Comparison of ENCODE assay signal across 34 cellular contexts in genomic region chr12:123923927-123924326, GRCh38.
"Had no signal": no experiment of that assay in that cellular context is flagged by ENCODE, and none has a peak within 500 bp of the region (broad histone marks: within the 10 kb centered on the region; RNA-seq: fewer than 3 reads in every experiment).

No MANE protein-coding gene starts in this region.

- H3K36me3 ChIP-seq: adrenal gland, brain microvascular endothelial cell, breast epithelium had no signal

- H3K4me3 ChIP-seq: adrenal gland, body of pancreas, breast epithelium had no signal

- ATAC-seq: activated CD8-positive, alpha-beta T cell treated with anti-CD3 and anti-CD28 coated beads for 36 hours; activated naive CD4-positive, alpha-beta T cell treated with anti-CD3 and anti-CD28 coated beads, Interleukin-2, amount 50 U/mL, for 72 hours; activated T-cell treated with anti-CD3 and anti-CD28 coated beads, Interleukin-2, amount 50 U/mL, for 4 hours; activated T-cell treated with anti-CD3 and anti-CD28 coated beads, Interleukin-2, amount 50 U/mL, for 72 hours; activated T-helper 17 cell treated with anti-CD3 and anti-CD28 coated beads, Interleukin-2, amount 50 U/mL, for 72 hours; body of pancreas had no signal

- FAIRE-seq: astrocyte, TTC549 had no signal

- H3K4me1 ChIP-seq: adrenal gland, body of pancreas, breast epithelium had no signal

- H3K9me3 ChIP-seq: adrenal gland, body of pancreas, breast epithelium had no signal

- H3K27ac ChIP-seq: adrenal gland, body of pancreas, brain microvascular endothelial cell, breast epithelium, VCaP had no signal

- H3K27me3 ChIP-seq: adrenal gland, body of pancreas, brain microvascular endothelial cell, breast epithelium had no signal

- DNase-seq: activated B cell treated with CpG ODN at 0.5 μM for 24 hours; activated CD4-positive, alpha-beta memory T cell treated with anti-CD3 and anti-CD28 coated beads for 36 hours; activated CD4-positive, alpha-beta T cell treated with anti-CD3 and anti-CD28 coated beads for 4 hours; activated CD4-positive, alpha-beta T cell treated with anti-CD3 and anti-CD28 coated beads, Interleukin-2, amount 10 ng/mL, durations not matched to agents 24 days and 14 days; activated CD4-positive, alpha-beta T cell treated with anti-CD3 and anti-CD28 coated beads, Interleukin-2, amount 50 U/mL, for 1 hour; activated CD4-positive, alpha-beta T cell treated with anti-CD3 and anti-CD28 coated beads, Interleukin-2, amount 50 U/mL, for 4 hours; activated CD4-positive, CD25-positive, alpha-beta regulatory T cell treated with anti-CD3 and anti-CD28 coated beads, Interleukin-2, amount 50 U/mL, for 72 hours; activated CD8-positive, alpha-beta memory T cell treated with anti-CD3 and anti-CD28 coated beads, Interleukin-2, amount 50 U/mL, for 4 hours; activated CD8-positive, alpha-beta T cell treated with anti-CD3 and anti-CD28 coated beads for 36 hours; activated effector memory CD4-positive, alpha-beta T cell treated with anti-CD3 and anti-CD28 coated beads, Interleukin-2, amount 50 U/mL, for 16 hours; activated gamma-delta T cell treated with Interleukin-2 at 50 U/mL for 16 hours; activated naive CD4-positive, alpha-beta T cell; activated naive CD4-positive, alpha-beta T cell treated with anti-CD3 and anti-CD28 coated beads for 36 hours; activated naive CD4-positive, alpha-beta T cell treated with anti-CD3 and anti-CD28 coated beads, Interleukin-2, amount 50 U/mL, for 16 hours; activated naive CD8-positive, alpha-beta T cell treated with anti-CD3 and anti-CD28 coated beads for 36 hours; activated T-cell treated with anti-CD3 and anti-CD28 coated beads for 4 hours; activated T-cell treated with anti-CD3 and anti-CD28 coated beads, Interleukin-2, amount 50 U/mL, for 1 hour; activated T-cell treated with anti-CD3 and anti-CD28 coated beads, Interleukin-2, amount 50 U/mL, for 4 hours; activated T-cell treated with anti-CD3 and anti-CD28 coated beads, Interleukin-2, amount 50 U/mL, for 72 hours; adrenal gland; amniotic stem cell; aorta; body of pancreas; brain microvascular endothelial cell; central memory CD4-positive, alpha-beta T cell; T-helper 1 cell; T-helper 2 cell; T-helper 9 cell had no signal
